Comparison of ENCODE assay signal across 1 cellular context in genomic region chr2:20050104-20050711, GRCh38.
TF ChIP-seq lines count a peak whose summit lies in the region.

No MANE protein-coding gene starts in this region.

TF ChIP-seq in K562, 482 proteins besides CTCF, POLR2A, EP300 and RAD21 (continued from another document and continues in another):
- TF ChIP-seq TFE3 (CRISPR knock-in tag; IDR thresholded peaks at IDR 0.05): no peak
- no peak for TF ChIP-seq ZC3H11A (IDR thresholded peaks at IDR 0.05; ENCODE audit: low read depth, low read length)
- TF ChIP-seq SP1 (CRISPR knock-in tag; IDR thresholded peaks at IDR 0.05): peak; percentile 34; the same call in 1 of the 2 replicates
- TF ChIP-seq BRF2 (IDR thresholded peaks at IDR 0.05; ENCODE audit: borderline replicate concordance, insufficient read depth, insufficient read length): no peak
- no peak for TF ChIP-seq XRCC5 (IDR thresholded peaks at IDR 0.05; ENCODE audit: low read depth, low read length)
- TF ChIP-seq CBX3 (IDR thresholded peaks at IDR 0.05; ENCODE audit: borderline replicate concordance in 1 of 2, low read length in 2 of 2): no peak
- no peak for TF ChIP-seq EP400 (IDR thresholded peaks at IDR 0.05)
- 0 out of 2 replicates have a peak, but pooled peaks have one; percentile 24 for TF ChIP-seq L3MBTL2 (IDR thresholded peaks at IDR 0.05)
- no peak for TF ChIP-seq CHD7 (IDR thresholded peaks at IDR 0.05; ENCODE audit: low read depth, low read length)
- no peak for TF ChIP-seq ZNF583 (CRISPR knock-in tag; IDR thresholded peaks at IDR 0.05)
- no peak for TF ChIP-seq PATZ1 (CRISPR knock-in tag; IDR thresholded peaks at IDR 0.05; ENCODE audit: borderline replicate concordance)
- TF ChIP-seq ZFP1 (CRISPR knock-in tag; IDR thresholded peaks at IDR 0.05): no peak
- TF ChIP-seq DLX4 (CRISPR knock-in tag; IDR thresholded peaks at IDR 0.05): no peak
- TF ChIP-seq DNMT1 (IDR thresholded peaks at IDR 0.05): no peak
- TF ChIP-seq SIN3A (IDR thresholded peaks at IDR 0.05; ENCODE audit: borderline replicate concordance in 2 of 2, control insufficient read depth in 1 of 2, low read depth in 2 of 2, low read length in 2 of 2): peak in 1 of 2 experiments; percentile 42; a peak in 1 of 4 replicates
- no peak for TF ChIP-seq ZSCAN32 (CRISPR knock-in tag; IDR thresholded peaks at IDR 0.05)
- TF ChIP-seq RBM39 (optimal IDR thresholded peaks at IDR 0.05; ENCODE audit: low read depth, low read length): no peak
- TF ChIP-seq MITF (IDR thresholded peaks at IDR 0.05): no peak
- no peak for TF ChIP-seq ZMIZ1 (IDR thresholded peaks at IDR 0.05; ENCODE audit: low read depth in 2 of 2, low read length in 2 of 2)
- TF ChIP-seq TEAD2 (tag; IDR thresholded peaks at IDR 0.05): no peak
- no peak for TF ChIP-seq MEF2A (IDR thresholded peaks at IDR 0.05; ENCODE audit: control insufficient read depth, low read depth, low read length)
- no peak for TF ChIP-seq ZKSCAN1 (IDR thresholded peaks at IDR 0.05; ENCODE audit: low read depth, low read length)
- no peak for TF ChIP-seq CC2D1A (IDR thresholded peaks at IDR 0.05)
- TF ChIP-seq EGR1 (conservative IDR thresholded peaks at IDR 0.05): 0 out of 2 replicates have a peak, but pooled peaks have one; percentile 17
- no peak for TF ChIP-seq ZNF274 (IDR thresholded peaks at IDR 0.05; ENCODE audit: borderline replicate concordance, low read depth, low read length)
- no peak for TF ChIP-seq E4F1 (CRISPR knock-in tag; IDR thresholded peaks at IDR 0.05; ENCODE audit: borderline replicate concordance)
- no peak for TF ChIP-seq ETV6 (IDR thresholded peaks at IDR 0.05; ENCODE audit: borderline replicate concordance in 1 of 2, low read depth in 2 of 2, low read length in 1 of 2)
- no peak for TF ChIP-seq ETV6 (CRISPR knock-in tag; IDR thresholded peaks at IDR 0.05; ENCODE audit: borderline replicate concordance)
- TF ChIP-seq SIN3B (IDR thresholded peaks at IDR 0.05; ENCODE audit: low read depth): no peak
- no peak for TF ChIP-seq NFRKB (IDR thresholded peaks at IDR 0.05; ENCODE audit: low read depth)
- TF ChIP-seq ASH1L (IDR thresholded peaks at IDR 0.05; ENCODE audit: borderline replicate concordance, low read depth, partially characterized antibody): no peak
- TF ChIP-seq BHLHE40 (IDR thresholded peaks at IDR 0.05; ENCODE audit: low read length): no peak
